ENCODE assay signal across 18 cellular contexts in genomic region chr15:101539930-101540329, GRCh38.
"Had no signal": no experiment of that assay in that cellular context is flagged by ENCODE, and none has a peak within 500 bp of the region (broad histone marks: within the 10 kb centered on the region; RNA-seq: fewer than 3 reads in every experiment).

No MANE protein-coding gene starts in this region.

- H3K9me3 ChIP-seq: lower lobe of right lung, prostate gland had no signal

- FAIRE-seq: kidney, urothelium cell line had no signal

- H3K79me2 ChIP-seq: parathyroid adenoma had no signal

- H3K4me1 ChIP-seq: foreskin keratinocyte, left ventricle myocardium inferior, lower lobe of right lung, parathyroid adenoma, prostate gland had no signal

- H2AFZ ChIP-seq: neural progenitor cell, parathyroid adenoma had no signal

- H3K4me3 ChIP-seq: left ventricle myocardium inferior, lower lobe of right lung, neural progenitor cell, prostate gland, smooth muscle cell had no signal

- H3K36me3 ChIP-seq: left ventricle myocardium inferior, lower lobe of right lung, neural progenitor cell, prostate gland had no signal

- DNase-seq: effector memory CD8-positive, alpha-beta T cell; foreskin keratinocyte; immature natural killer cell; kidney; left cardiac atrium; left ventricle myocardium inferior; lower lobe of right lung; midbrain; nucleus accumbens; retina; stimulated activated CD4-positive, alpha-beta T cell treated with anti-CD3 and anti-CD28 coated beads, Interleukin-2, amount 100 ng/mL, for 48 hours; stimulated activated naive CD4-positive, alpha-beta T cell treated with Interleukin-2 at 50 U/mL for 16 hours; trophoblast cell had no signal

- H3K4me2 ChIP-seq: neural progenitor cell, smooth muscle cell had no signal

- H3K27me3 ChIP-seq: neural progenitor cell had no signal

- H3K9ac ChIP-seq: neural progenitor cell, parathyroid adenoma had no signal

- H3K27ac ChIP-seq: foreskin keratinocyte, left ventricle myocardium inferior, lower lobe of right lung, neural progenitor cell, parathyroid adenoma, prostate gland had no signal
